ENCODE assay signal across 1 cellular context in genomic region chr19:7873304-7874079, GRCh38.
TF ChIP-seq lines count a peak whose summit lies in the region.

No MANE protein-coding gene starts in this region.

TF ChIP-seq in H1, 55 proteins besides CTCF, POLR2A, EP300 and RAD21:
- no peak for TF ChIP-seq SAP30 (IDR thresholded peaks at IDR 0.05; ENCODE audit: insufficient read depth, insufficient replicate concordance, low read length)
- TF ChIP-seq KDM4A (IDR thresholded peaks at IDR 0.05; ENCODE audit: low read depth, low read length, severe bottlenecking) = peak; percentile 54
- 0 out of 2 replicates have a peak, but pooled peaks have one; percentile 26 for TF ChIP-seq SUZ12 (IDR thresholded peaks at IDR 0.05; ENCODE audit: low read length)
